ENCODE assay signal across 8 cellular contexts in the genomic region with DNA sequence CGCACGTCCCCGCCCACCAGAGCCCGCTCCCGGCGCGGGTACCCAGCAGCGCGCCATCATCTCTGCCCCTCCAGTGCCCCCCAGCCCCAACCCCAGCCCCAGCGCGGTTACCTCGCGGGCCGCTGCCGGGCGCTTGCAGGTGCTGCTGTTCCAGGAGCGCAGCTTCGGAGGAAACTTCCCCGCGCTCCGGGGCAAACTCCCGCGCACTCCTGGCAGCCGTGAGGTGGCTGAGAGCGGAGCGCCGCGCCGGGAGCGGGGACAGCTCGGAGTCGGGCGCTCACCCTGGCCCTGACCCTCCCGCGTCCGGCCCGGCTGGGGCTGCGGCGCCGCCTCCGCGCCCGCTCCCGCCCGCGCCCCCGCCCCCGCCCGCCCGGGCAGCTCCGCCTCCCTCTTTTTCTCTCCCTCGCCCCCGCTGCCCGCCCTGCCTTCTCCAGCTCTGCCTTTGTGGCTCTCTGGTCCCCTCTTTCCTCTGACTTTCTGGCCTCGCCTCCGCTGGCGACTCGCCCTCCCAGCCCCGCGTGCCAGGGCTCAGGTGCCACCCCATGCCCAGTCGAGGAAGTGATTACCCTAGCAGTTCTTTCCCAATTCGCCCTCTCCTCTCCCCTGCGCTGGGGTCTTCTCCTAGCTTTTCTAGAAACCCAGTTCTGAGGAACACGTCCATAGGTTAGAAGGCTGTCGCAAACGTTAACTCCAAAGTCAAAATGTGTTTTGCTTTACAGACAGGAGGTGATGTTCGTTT. TPM values are rescaled to one million over a fixed set of nuclear protein-coding genes. Genes with fewer than 3 reads are reported as not detected.
DNase-seq lines count a peak whose midpoint lies in the region; ATAC-seq, FAIRE-seq and TF ChIP-seq lines count a peak whose summit lies in the region.

A gene with protein sequence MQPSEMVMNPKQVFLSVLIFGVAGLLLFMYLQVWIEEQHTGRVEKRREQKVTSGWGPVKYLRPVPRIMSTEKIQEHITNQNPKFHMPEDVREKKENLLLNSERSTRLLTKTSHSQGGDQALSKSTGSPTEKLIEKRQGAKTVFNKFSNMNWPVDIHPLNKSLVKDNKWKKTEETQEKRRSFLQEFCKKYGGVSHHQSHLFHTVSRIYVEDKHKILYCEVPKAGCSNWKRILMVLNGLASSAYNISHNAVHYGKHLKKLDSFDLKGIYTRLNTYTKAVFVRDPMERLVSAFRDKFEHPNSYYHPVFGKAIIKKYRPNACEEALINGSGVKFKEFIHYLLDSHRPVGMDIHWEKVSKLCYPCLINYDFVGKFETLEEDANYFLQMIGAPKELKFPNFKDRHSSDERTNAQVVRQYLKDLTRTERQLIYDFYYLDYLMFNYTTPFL (minus strand): TSS at position 284 of the 739 bp plus-strand sequence. CDS start 42,499 bp downstream, outside the sequence.

- no peak for TF ChIP-seq RAD21 in K562 (CRISPR knock-in tag; conservative IDR thresholded peaks at IDR 0.05 in 1 of 2, IDR thresholded peaks at IDR 0.05 in 1 of 2)

- intact Hi-C loops in K562 (cut with micrococcal nuclease) = no loop called here

- H3K9ac ChIP-seq in MM.1S (ENCODE audit: low read length) = no peak within 1 kb of the TSS
- no peak within 1 kb of the TSS for H3K9ac ChIP-seq in K562 (ENCODE audit: insufficient read depth in 1 of 2, low read depth in 2 of 2, low read length in 2 of 2)

- no peak for TF ChIP-seq EP300 in K562 (IDR thresholded peaks at IDR 0.05; ENCODE audit: low read length)

- H4K20me1 ChIP-seq in MM.1S (ENCODE audit: insufficient read depth, low read length) (no peaks in the 10 kb centered on the region), K562 (replicated peaks; ENCODE audit: control insufficient read depth, insufficient read depth, low read length) (no peaks in the 10 kb centered on the region)

- WGBS in K562 (ENCODE audit: insufficient coverage, low coverage, missing lambda C conversion rate) = 3% methylated on average over 42 of the region's 67 CpGs

- H3K79me2 ChIP-seq in MM.1S (ENCODE audit: low read length) = no peaks in the 10 kb centered on the region
- H3K79me2 ChIP-seq in K562 (ENCODE audit: control insufficient read depth, insufficient read depth, low read length) = no peaks in the 10 kb centered on the region

- H3F3A ChIP-seq in MM.1S (ENCODE audit: insufficient read depth, low read length) = no peaks in the 10 kb centered on the region

- H3K9me3 ChIP-seq in MM.1S (replicated peaks; ENCODE audit: insufficient read depth, low read length) = no peaks in the 10 kb centered on the region
- no peaks in the 10 kb centered on the region for H3K9me3 ChIP-seq in K562 (replicated peaks; ENCODE audit: control insufficient read depth, insufficient read depth, low read depth, low read length)
- no peaks in the 10 kb centered on the region for H3K9me3 ChIP-seq in thoracic aorta

- DNase-seq in MM.1S (no peak), K562 (ENCODE audit: extremely low read depth in 1 of 4, low spot score in 3 of 4) (no peak), kidney epithelial cell (ENCODE audit: low read depth) (no peak), thoracic aorta (ENCODE audit: low spot score) (no peak), KG1 (lab: John Stamatoyannopoulos, UW) (no peak)

- BruUV-seq in K562 (replicated peaks; lab: Mats Ljungman, UMichigan) = no TSS peak

- no peak for TF ChIP-seq CTCF in MM.1S (IDR thresholded peaks at IDR 0.05; ENCODE audit: low read length)
- no peak for TF ChIP-seq CTCF in K562 (IDR thresholded peaks at IDR 0.05 in 2 of 3, conservative IDR thresholded peaks at IDR 0.05 in 1 of 3; ENCODE audit: insufficient read depth in 2 of 3, low read depth in 1 of 3, low read length in 3 of 3)
- TF ChIP-seq CTCF in kidney epithelial cell (IDR thresholded peaks at IDR 0.05; ENCODE audit: insufficient read depth, low read length, poor library complexity, severe bottlenecking) = no peak
- no peak for TF ChIP-seq CTCF in thoracic aorta (IDR thresholded peaks at IDR 0.05)

- no peak for FAIRE-seq in K562 (lab: Jason Lieb, UNC)

- no peaks in the 10 kb centered on the region for H3K27me3 ChIP-seq in MM.1S (replicated peaks; ENCODE audit: insufficient read depth, low read length)
- H3K27me3 ChIP-seq in K562 (ENCODE audit: control insufficient read depth in 2 of 2, insufficient read depth in 2 of 2, low read length in 2 of 2) = no peaks in the 10 kb centered on the region
- no peaks in the 10 kb centered on the region for H3K27me3 ChIP-seq in kidney epithelial cell (ENCODE audit: control insufficient read depth, insufficient read depth, low read length)
- H3K27me3 ChIP-seq in thoracic aorta (replicated peaks; ENCODE audit: insufficient read depth) = no peaks in the 10 kb centered on the region

- no peak for TF ChIP-seq POLR2A in K562 (conservative IDR thresholded peaks at IDR 0.05)

- H3K36me3 ChIP-seq in MM.1S (replicated peaks; ENCODE audit: insufficient read depth, low read length) (no peaks in the 10 kb centered on the region), K562 (ENCODE audit: control insufficient read depth, insufficient read depth, low read length) (no peaks in the 10 kb centered on the region), kidney epithelial cell (ENCODE audit: control insufficient read depth, insufficient read depth, low read length) (no peaks in the 10 kb centered on the region), thoracic aorta (no peaks in the 10 kb centered on the region)

- H3K27ac ChIP-seq in MM.1S (ENCODE audit: low read length) (no peak within 1 kb of the TSS), K562 (ENCODE audit: extremely low read depth, low read depth, low read length) (no peak within 1 kb of the TSS), thoracic aorta (no peak within 1 kb of the TSS)

- H3K4me1 ChIP-seq in MM.1S (ENCODE audit: low read length) (no peaks in the 10 kb centered on the region), K562 (replicated peaks in 1 of 2; ENCODE audit: control insufficient read depth in 2 of 2, insufficient read depth in 2 of 2, low read length in 2 of 2) (no peaks in the 10 kb centered on the region), thoracic aorta (ENCODE audit: control insufficient read depth in 1 of 2, low read depth in 2 of 2) (no peaks in the 10 kb centered on the region)

- H3K4me3 ChIP-seq in MM.1S (ENCODE audit: low read length) (peak within 1 kb of the TSS; percentile 54), K562 (no peak within 1 kb of the TSS), kidney epithelial cell (ENCODE audit: low read depth, low read length) (peak within 1 kb of the TSS; percentile 46), thoracic aorta (peak within 1 kb of the TSS; percentile 7)

- CTCF ChIA-PET in K562 (lab: Yijun Ruan, JAX; ENCODE audit: low intra/inter-chr PET ratio) = no interaction called here

- ATAC-seq in K562 (peak; percentile 33; the same call in 1 of the 3 replicates), thoracic aorta (ENCODE audit: insufficient number of reproducible peaks, low FRiP score, low read depth) (no peak), HG03045 (IDR thresholded peaks at IDR 0.05; ENCODE audit: unreplicated experiment) (no peak), GM21737 (IDR thresholded peaks at IDR 0.05; ENCODE audit: unreplicated experiment) (no peak), GM18868 (IDR thresholded peaks at IDR 0.05; ENCODE audit: unreplicated experiment) (no peak)

- H3K4me2 ChIP-seq in MM.1S (ENCODE audit: low read depth, low read length) = peak within 1 kb of the TSS; percentile 69
- H3K4me2 ChIP-seq in K562 (ENCODE audit: insufficient read depth, low read length) = no peak within 1 kb of the TSS

- POLR2A ChIA-PET in K562 (lab: Yijun Ruan, JAX) = no interaction called here

- in situ Hi-C loops in K562 (cut with MboI) = no loop called here

- no peaks in the 10 kb centered on the region for H3K9me1 ChIP-seq in K562 (ENCODE audit: control insufficient read depth, insufficient read depth, low read length)

- H3K9me2 ChIP-seq in MM.1S (replicated peaks; ENCODE audit: insufficient read depth, low read length) = no peaks in the 10 kb centered on the region

- H2AFZ ChIP-seq in MM.1S (ENCODE audit: low read length) (peak within 1 kb of the TSS; percentile 80), K562 (ENCODE audit: low read depth, low read length) (no peak within 1 kb of the TSS)

TF ChIP-seq in K562, 482 proteins besides CTCF, POLR2A, EP300 and RAD21:
- no peak for TF ChIP-seq ARHGAP35 (IDR thresholded peaks at IDR 0.05; ENCODE audit: partially characterized antibody)
- TF ChIP-seq ZNF444 (CRISPR knock-in tag; IDR thresholded peaks at IDR 0.05) = no peak
- TF ChIP-seq CXXC5 (CRISPR knock-in tag; IDR thresholded peaks at IDR 0.05) = no peak
- no peak for TF ChIP-seq CSDE1 (IDR thresholded peaks at IDR 0.05)
- no peak for TF ChIP-seq MCM3 (IDR thresholded peaks at IDR 0.05)
- TF ChIP-seq, protein P1, sequence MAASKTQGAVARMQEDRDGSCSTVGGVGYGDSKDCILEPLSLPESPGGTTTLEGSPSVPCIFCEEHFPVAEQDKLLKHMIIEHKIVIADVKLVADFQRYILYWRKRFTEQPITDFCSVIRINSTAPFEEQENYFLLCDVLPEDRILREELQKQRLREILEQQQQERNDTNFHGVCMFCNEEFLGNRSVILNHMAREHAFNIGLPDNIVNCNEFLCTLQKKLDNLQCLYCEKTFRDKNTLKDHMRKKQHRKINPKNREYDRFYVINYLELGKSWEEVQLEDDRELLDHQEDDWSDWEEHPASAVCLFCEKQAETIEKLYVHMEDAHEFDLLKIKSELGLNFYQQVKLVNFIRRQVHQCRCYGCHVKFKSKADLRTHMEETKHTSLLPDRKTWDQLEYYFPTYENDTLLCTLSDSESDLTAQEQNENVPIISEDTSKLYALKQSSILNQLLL (CRISPR knock-in tag; IDR thresholded peaks at IDR 0.05; ENCODE audit: borderline replicate concordance) = no peak
TF ChIP-seq in K562: peak in this region for 0.

RNA-seq across cellular contexts. Expression of the gene that starts here (rescaled TPM):
- total RNA-seq in K562 (2011; cell fraction: chromatin; rRNA removed; ENCODE audit: low replicate concordance) = not detected in 2 replicates
- total RNA-seq in K562 (2011; cell fraction: nucleolus; rRNA removed) = not detected in 2 replicates
- total RNA-seq in K562 (2011; cell fraction: nucleoplasm; rRNA removed) = not detected in 2 replicates
- total RNA-seq in K562 (2014; rRNA removed) (not detected in 2 replicates), K562 (2014; rRNA removed; fragmentation: Illumina TruSeq; extraction: Trizol) (not detected in 2 replicates), K562 (2015; rRNA removed; fragmentation: Illumina TruSeq; extraction: Trizol) (not detected in 2 replicates), K562 (2021) (not detected in 2 replicates), kidney epithelial cell (0.08 TPM in 1 of 2 replicates, not detected in the other), thoracic aorta (under 1 TPM in 1 of 2 donors, not detected in 1; 0.07 TPM)
- polyA plus RNA-seq in K562 (2011; rRNA removed) (not detected in 2 replicates), K562 (2014; fragmentation: Illumina TruSeq; extraction: Trizol) (not detected in 2 replicates), K562 (2014; fragmentation: Nextera tagmentation; extraction: Ambion mirVana) (not detected), K562 (2014; rRNA removed) (not detected in 2 replicates)
- polyA plus RNA-seq in K562 (2011; cell fraction: cytosol; rRNA removed) = not detected in 2 replicates
- polyA plus RNA-seq in K562 (2011; cell fraction: nucleus; rRNA removed) = not detected in 2 replicates
- polyA plus RNA-seq in K562 (2012) = not detected in 2 replicates
- not detected in 2 replicates for polyA minus RNA-seq in K562 (2011; rRNA and poly(A)+ RNA removed)
- polyA minus RNA-seq in K562 (2011; cell fraction: cytosol; rRNA and poly(A)+ RNA removed) = not detected in 2 replicates
- not detected in 2 replicates for polyA minus RNA-seq in K562 (2011; cell fraction: nucleus; rRNA and poly(A)+ RNA removed)

Comparison
In these comparisons a context has a peak if more than half of its experiments do, and no peak if none do; other contexts are left out.
1. Peak in ATAC-seq in K562; RNA of the gene not detected or under 1 TPM.